In the genomic region with DNA sequence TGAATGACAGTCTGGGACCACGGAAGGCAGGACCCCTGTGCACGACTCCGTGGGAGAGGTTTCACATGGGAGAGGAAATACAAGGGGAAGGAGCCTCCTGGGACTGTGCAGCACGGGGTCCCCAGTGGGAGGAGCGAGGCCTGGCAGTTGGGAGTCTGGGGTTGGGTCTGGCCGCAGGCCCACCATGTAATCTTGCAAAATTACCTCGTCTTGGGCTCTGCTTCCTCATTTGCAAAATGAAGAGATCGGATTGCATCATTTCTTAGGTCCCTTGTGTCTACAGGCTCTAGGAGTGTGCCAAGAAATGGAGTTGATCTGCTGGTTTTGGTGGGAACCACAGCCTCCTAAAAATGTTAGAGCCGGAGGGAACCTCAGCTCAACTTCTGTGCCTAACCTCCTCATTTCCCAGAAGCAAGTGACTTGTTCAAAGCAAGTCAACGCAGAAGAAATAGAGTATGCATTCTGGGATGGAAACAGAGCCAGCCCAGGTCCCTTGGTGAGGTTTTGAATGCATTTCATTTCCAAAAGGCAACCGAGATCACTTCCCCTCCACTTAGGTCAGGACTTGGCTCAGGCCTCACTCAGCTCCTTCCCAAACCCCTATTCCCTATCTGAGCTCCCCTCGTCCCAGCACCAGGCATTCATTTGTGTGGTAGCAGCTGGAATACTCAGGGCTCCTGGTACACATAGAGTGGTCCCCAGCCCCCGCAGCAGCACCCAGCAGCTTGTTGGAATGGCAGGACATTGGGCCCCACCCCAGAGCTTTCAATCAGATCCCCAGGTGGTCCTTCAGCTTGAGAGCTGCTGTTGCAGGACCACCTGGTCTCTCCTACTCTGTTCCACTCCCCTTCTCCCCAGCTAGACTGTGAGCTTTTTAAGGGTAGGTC, we compare ENCODE assay signal across 1 cellular context.
TF ChIP-seq lines count a peak whose summit lies in the region.

No MANE protein-coding gene starts in this region.

TF ChIP-seq in GM23338, 12 proteins besides CTCF, POLR2A, EP300 and RAD21 (continued from another document):
- TF ChIP-seq POLR2AphosphoS5 (IDR thresholded peaks at IDR 0.05; ENCODE audit: low read depth) = no peak
- TF ChIP-seq ZNF331 (CRISPR knock-in tag; IDR thresholded peaks at IDR 0.05; ENCODE audit: low read depth) = no peak
- no peak for TF ChIP-seq ZNF114 (CRISPR knock-in tag; IDR thresholded peaks at IDR 0.05)
- TF ChIP-seq, protein P1, sequence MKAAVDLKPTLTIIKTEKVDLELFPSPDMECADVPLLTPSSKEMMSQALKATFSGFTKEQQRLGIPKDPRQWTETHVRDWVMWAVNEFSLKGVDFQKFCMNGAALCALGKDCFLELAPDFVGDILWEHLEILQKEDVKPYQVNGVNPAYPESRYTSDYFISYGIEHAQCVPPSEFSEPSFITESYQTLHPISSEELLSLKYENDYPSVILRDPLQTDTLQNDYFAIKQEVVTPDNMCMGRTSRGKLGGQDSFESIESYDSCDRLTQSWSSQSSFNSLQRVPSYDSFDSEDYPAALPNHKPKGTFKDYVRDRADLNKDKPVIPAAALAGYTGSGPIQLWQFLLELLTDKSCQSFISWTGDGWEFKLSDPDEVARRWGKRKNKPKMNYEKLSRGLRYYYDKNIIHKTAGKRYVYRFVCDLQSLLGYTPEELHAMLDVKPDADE (IDR thresholded peaks at IDR 0.05) = no peak
- no peak for TF ChIP-seq EZH2 (IDR thresholded peaks at IDR 0.05; ENCODE audit: low read depth, unreplicated experiment)
